Comparison of ENCODE assay signal across 8 cellular contexts in genomic region chr18:77061946-77062517, GRCh38.
DNase-seq lines count a peak whose midpoint lies in the region; ATAC-seq, FAIRE-seq and TF ChIP-seq lines count a peak whose summit lies in the region.

No MANE protein-coding gene starts in this region.

- POLR2A ChIA-PET in IMR-90 (lab: Charles Lee; ENCODE audit: unreplicated experiment): no interaction called here
- POLR2A ChIA-PET in activated naive CD8-positive, alpha-beta T cell treated with anti-CD3 and anti-CD28 coated beads, Interleukin-2, amount 10 ng/mL, durations not matched to agents 7 days and 5 days (lab: Charles Lee): interaction anchor here (0.6 to 3.8 kb wide), 11 partner anchors 8 to 239 kb away, joined by 3 to 36 read pairs (median 4); partner anchors contain the start of gene MBP

- H3K18ac ChIP-seq in IMR-90 (ENCODE audit: low read depth, low read length): peak overlapping the region; percentile 81

- H3K79me1 ChIP-seq in IMR-90 (ENCODE audit: low read depth in 1 of 2, low read length in 2 of 2): peaks cover 0 to 6% of the 10 kb centered on the region in 2 experiments; a peak in 2 of 4 replicates

- H3K27ac ChIP-seq in IMR-90 (ENCODE audit: insufficient read depth, low read length): peak overlapping the region; percentile 67; the same call in 1 of the 2 replicates

- no peak for TF ChIP-seq CTCF in IMR-90 (conservative IDR thresholded peaks at IDR 0.05; ENCODE audit: low read depth, low read length)

- no peaks in the 10 kb centered on the region for H3K9me3 Mint-ChIP-seq in activated naive CD8-positive, alpha-beta T cell treated with anti-CD3 and anti-CD28 coated beads, Interleukin-2, amount 10 ng/mL, durations not matched to agents 7 days and 5 days
- peaks cover 0 to 8% (median 0%) of the 10 kb centered on the region in 7 donors for H3K9me3 Mint-ChIP-seq in naive B cell

- no peaks in the 10 kb centered on the region for H3K27me3 ChIP-seq in IMR-90 (ENCODE audit: control insufficient read depth, insufficient read depth, low read length)

- peaks cover 28% of the 10 kb centered on the region for H3K4me1 ChIP-seq in IMR-90 (ENCODE audit: control insufficient read depth, insufficient read depth, low read length)

- H3K14ac ChIP-seq in IMR-90 (replicated peaks; ENCODE audit: low read depth, low read length): peak overlapping the region; percentile 41

- peak overlapping the region; percentile 21; the same call in 1 of the 2 replicates for H3K23ac ChIP-seq in IMR-90 (ENCODE audit: low read depth, low read length)

- H3K4me3 Mint-ChIP-seq in activated naive CD8-positive, alpha-beta T cell treated with anti-CD3 and anti-CD28 coated beads, Interleukin-2, amount 10 ng/mL, durations not matched to agents 7 days and 5 days: peak overlapping the region; percentile 85
- H3K4me3 Mint-ChIP-seq in naive B cell: peak overlapping the region in 7 of 8 donors; percentile 10 to 80 (median 79)

- H3K36me3 Mint-ChIP-seq in activated naive CD8-positive, alpha-beta T cell treated with anti-CD3 and anti-CD28 coated beads, Interleukin-2, amount 10 ng/mL, durations not matched to agents 7 days and 5 days: peaks cover 50% of the 10 kb centered on the region
- H3K36me3 Mint-ChIP-seq in naive B cell: peaks cover 0 to 30% of the 10 kb centered on the region in 2 donors

- ATAC-seq in GM21529 (IDR thresholded peaks at IDR 0.05; ENCODE audit: unreplicated experiment) (peak; percentile 40), IMR-90 (ENCODE audit: low read depth) (no peak), naive B cell (ENCODE audit: low read depth in 2 of 2) (peak; percentile 57 to 64)
- peak; percentile 3 for ATAC-seq in activated naive CD8-positive, alpha-beta T cell treated with anti-CD3 and anti-CD28 coated beads, Interleukin-2, amount 10 ng/mL, durations not matched to agents 7 days and 5 days (ENCODE audit: low read depth)

- in situ Hi-C loops in IMR-90 (cut with MboI; ENCODE audit: low sequenced_read_pairs): no loop called here

- H3K4me3 ChIP-seq in IMR-90 (ENCODE audit: insufficient read depth, low read depth, low read length): no peak overlapping the region

- H4K8ac ChIP-seq in IMR-90 (ENCODE audit: low read depth in 2 of 2, low read length in 2 of 2): peak overlapping the region; percentile 37 to 57; a peak in 3 of 4 replicates

- no peak overlapping the region for H3K56ac ChIP-seq in IMR-90 (ENCODE audit: extremely low read depth, insufficient read depth, low read length)

- H3K4me2 ChIP-seq in IMR-90 (ENCODE audit: low read depth, low read length): no peak overlapping the region

- CTCF ChIA-PET in IMR-90 (lab: Yijun Ruan, JAX): interaction anchor here (0.6 kb wide), 1 partner anchor 153 kb away, joined by 3 read pairs; no protein-coding TSS in a partner anchor

- TF ChIP-seq POLR2A in GM12891 (IDR thresholded peaks at IDR 0.05; ENCODE audit: low read depth, low read length) (no peak; the same call in 1 of the 2 replicates), IMR-90 (IDR thresholded peaks at IDR 0.05; ENCODE audit: low read depth, low read length) (no peak)

- dilution Hi-C loops in IMR-90 (cut with HindIII; ENCODE audit: low sequenced_read_pairs, unreplicated experiment): no loop called here

- peak overlapping the region; percentile 58 for H2BK20ac ChIP-seq in IMR-90 (ENCODE audit: low read depth, low read length)

- no peaks in the 10 kb centered on the region for H4K20me1 ChIP-seq in IMR-90 (ENCODE audit: insufficient read depth, low read length)

- no peak for TF ChIP-seq RAD21 in IMR-90 (IDR thresholded peaks at IDR 0.05; ENCODE audit: low read length)

- H3K27me3 Mint-ChIP-seq in activated naive CD8-positive, alpha-beta T cell treated with anti-CD3 and anti-CD28 coated beads, Interleukin-2, amount 10 ng/mL, durations not matched to agents 7 days and 5 days: no peaks in the 10 kb centered on the region
- no peaks in the 10 kb centered on the region for H3K27me3 Mint-ChIP-seq in naive B cell

- H3K36me3 ChIP-seq in IMR-90 (ENCODE audit: control insufficient read depth, insufficient read depth, low read length): no peaks in the 10 kb centered on the region

- peak overlapping the region; percentile 75 for H2BK5ac ChIP-seq in IMR-90 (ENCODE audit: low read depth, low read length, poor library complexity, severe bottlenecking)

- peak overlapping the region; percentile 56 for H2AFZ ChIP-seq in IMR-90 (replicated peaks; ENCODE audit: low read length, poor library complexity)

- no TSS peak for BruUV-seq in IMR-90 (replicated peaks; lab: Mats Ljungman, UMichigan)

- H4K91ac ChIP-seq in IMR-90 (ENCODE audit: insufficient read depth, low read depth, low read length): peak overlapping the region; percentile 75

- no peak for FAIRE-seq in GM12891 (lab: Jason Lieb, UNC)

- no peak overlapping the region for H3K9ac ChIP-seq in IMR-90 (ENCODE audit: low read depth, low read length)

- no CpG with 5 or more reads among the region's 15 CpGs for WGBS in IMR-90 (ENCODE audit: extremely low coverage in 2 of 2, insufficient read length in 1 of 2), 2 experiments

- no peaks in the 10 kb centered on the region for H3K9me3 ChIP-seq in IMR-90 (ENCODE audit: control insufficient read depth, insufficient read depth, low read length)

- intact Hi-C loops in IMR-90 (cut with micrococcal nuclease): no loop called here

- peak overlapping the region; percentile 45; the same call in 2 of the 3 replicates for H2BK15ac ChIP-seq in IMR-90 (ENCODE audit: low read depth, low read length)

- peak overlapping the region; percentile 97 for H3K27ac Mint-ChIP-seq in activated naive CD8-positive, alpha-beta T cell treated with anti-CD3 and anti-CD28 coated beads, Interleukin-2, amount 10 ng/mL, durations not matched to agents 7 days and 5 days
- peak overlapping the region; percentile 98 to 100 (median 99) for H3K27ac Mint-ChIP-seq in naive B cell

- H3K9me1 ChIP-seq in IMR-90 (ENCODE audit: insufficient read depth, low read length): peaks cover 26% of the 10 kb centered on the region

- peaks cover 75% of the 10 kb centered on the region for H3K4me1 Mint-ChIP-seq in activated naive CD8-positive, alpha-beta T cell treated with anti-CD3 and anti-CD28 coated beads, Interleukin-2, amount 10 ng/mL, durations not matched to agents 7 days and 5 days
- H3K4me1 Mint-ChIP-seq in naive B cell: peaks cover 49 to 87% (median 67%) of the 10 kb centered on the region in 3 donors

- H4K5ac ChIP-seq in IMR-90 (ENCODE audit: low read depth, low read length): peak overlapping the region; percentile 59

- H2AK9ac ChIP-seq in IMR-90 (replicated peaks; ENCODE audit: low read depth, low read length, poor library complexity): no peak overlapping the region

- DNase-seq in GM12891 (ENCODE audit: insufficient read length, low spot score) (no peak), IMR-90 (no peak), naive B cell (peak; percentile 74), NCI-H187 treated with DMSO at 0.1 percent for 48 hours (lab: John Stamatoyannopoulos, UW) (no peak), dedifferentiated amniotic fluid mesenchymal stem cell (ENCODE audit: extremely low spot score) (no peak)
- no peak for DNase-seq in activated naive CD8-positive, alpha-beta T cell treated with anti-CD3 and anti-CD28 coated beads, Interleukin-2, amount 10 ng/mL, durations not matched to agents 7 days and 5 days
- DNase-seq in stimulated activated CD4-positive, alpha-beta T cell treated with anti-CD3 and anti-CD28 coated beads, Interleukin-12 subunit alpha, Interleukin-12 subunit beta, amount 100 ng/mL, for 4 hours: no peak

- H2BK120ac ChIP-seq in IMR-90 (ENCODE audit: low read depth, low read length): peak overlapping the region; percentile 66

- peak overlapping the region; percentile 60 for H2AK5ac ChIP-seq in IMR-90 (ENCODE audit: low read depth, low read length)

- peak overlapping the region; percentile 88 for H3K4ac ChIP-seq in IMR-90 (ENCODE audit: low read depth, low read length)

TF ChIP-seq in GM12891, 5 proteins besides CTCF, POLR2A, EP300 and RAD21:
- TF ChIP-seq PAX5 (IDR thresholded peaks at IDR 0.05; ENCODE audit: insufficient read depth, low read length, severe bottlenecking): no peak
- peak; percentile 34; the same call in 1 of the 2 replicates for TF ChIP-seq POLR2AphosphoS5 (IDR thresholded peaks at IDR 0.05; ENCODE audit: low read depth, low read length)
- 0 out of 2 replicates have a peak, but pooled peaks have one; percentile 28 for TF ChIP-seq POU2F2 (IDR thresholded peaks at IDR 0.05; ENCODE audit: low read depth, low read length)
- peak; percentile 54 for TF ChIP-seq SPI1 (IDR thresholded peaks at IDR 0.05; ENCODE audit: low read depth, low read length)
- no peak for TF ChIP-seq TAF1 (IDR thresholded peaks at IDR 0.05; ENCODE audit: low read depth, low read length)

TF ChIP-seq in IMR-90, 13 proteins besides CTCF, POLR2A, EP300 and RAD21:
- no peak for TF ChIP-seq SMC3 (IDR thresholded peaks at IDR 0.05; ENCODE audit: low read depth, low read length)
- no peak for TF ChIP-seq BHLHE40 (IDR thresholded peaks at IDR 0.05; ENCODE audit: low read depth, low read length)
TF ChIP-seq in IMR-90: peak in this region for 0.
